ENCODE assay signal across 20 cellular contexts in the genomic region with DNA sequence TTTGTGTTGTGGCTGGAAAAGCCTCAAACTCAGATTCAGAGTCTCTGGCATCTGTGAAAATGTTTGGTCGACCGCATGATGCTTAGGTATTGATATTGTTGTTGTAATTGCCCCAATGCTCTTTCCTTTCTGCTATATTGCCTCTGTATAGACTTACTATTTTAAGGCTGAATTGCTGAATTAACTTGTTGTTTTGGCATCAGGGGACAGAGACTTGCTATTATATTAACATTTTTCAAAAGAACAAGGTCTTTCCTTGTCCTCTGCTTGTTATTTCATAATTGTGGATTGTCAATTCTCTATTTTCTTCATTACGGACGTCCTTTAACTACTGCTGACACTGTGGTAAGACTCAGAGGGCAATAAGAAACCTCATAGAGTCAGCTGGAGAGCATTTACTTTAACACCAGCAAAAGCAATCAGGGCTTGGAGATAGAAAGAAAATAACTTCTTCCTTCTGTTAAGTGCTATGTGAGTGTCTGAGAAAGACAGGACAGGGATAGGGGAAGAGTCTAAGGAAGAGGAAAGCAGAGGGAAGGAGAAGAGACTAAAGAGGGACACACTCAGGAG. TPM values are rescaled to one million over a fixed set of nuclear protein-coding genes. Genes with fewer than 3 reads are reported as not detected.
DNase-seq lines count a peak whose midpoint lies in the region; ATAC-seq and TF ChIP-seq lines count a peak whose summit lies in the region.
"Had no signal": no experiment of that assay in that cellular context is flagged by ENCODE, and none has a peak within 500 bp of the region (broad histone marks: within the 10 kb centered on the region; RNA-seq: fewer than 3 reads in every experiment).

No MANE protein-coding gene starts in this region.

- H3K4me3 Mint-ChIP-seq in MCF 10A (ENCODE audit: unreplicated experiment) (no peak overlapping the region), nephron progenitor cell (no peak overlapping the region)
- H3K4me3 Mint-ChIP-seq: activated naive CD8-positive, alpha-beta T cell treated with anti-CD3 and anti-CD28 coated beads, Interleukin-2, amount 10 ng/mL, durations not matched to agents 7 days and 5 days; activated T-helper 1 cell treated with anti-CD3 and anti-CD28 coated beads, Interleukin-12 subunit alpha, Interleukin-12 subunit beta, Interleukin-2, Interleukin-4 antibody, amounts not matched to agents 30 ng/mL and 10 ng/mL and 1 ng/mL, durations not matched to agents 14 hours and 24 hours and 36 hours had no signal

- TF ChIP-seq CTCF in breast epithelium (IDR thresholded peaks at IDR 0.05) (no peak), MCF 10A (IDR thresholded peaks at IDR 0.05; ENCODE audit: unreplicated experiment) (no peak), nephron progenitor cell (IDR thresholded peaks at IDR 0.05) (no peak), tibial artery (IDR thresholded peaks at IDR 0.05) (no peak)

- CTCF ChIA-PET in MCF 10A (lab: Yijun Ruan, JAX), result interaction anchor here (1.6 to 2.1 kb wide), 2 partner anchors 19 to 75 kb away, joined by 5 read pairs; no protein-coding TSS in a partner anchor

- no peaks in the 10 kb centered on the region for H3K36me3 ChIP-seq in breast epithelium
- no peaks in the 10 kb centered on the region for H3K36me3 ChIP-seq in tibial artery
- H3K36me3 ChIP-seq: BLaER1 had no signal

- no peaks in the 10 kb centered on the region for H3K4me1 ChIP-seq in breast epithelium
- peaks cover 3 to 88% (median 28%) of the 10 kb centered on the region in 4 donors for H3K4me1 ChIP-seq in tibial artery
- H3K4me1 ChIP-seq: BLaER1 had no signal

- H3K4me3 ChIP-seq in breast epithelium, result no peak overlapping the region
- H3K4me3 ChIP-seq in tibial artery, result no peak overlapping the region
- H3K4me3 ChIP-seq: BLaER1 had no signal

- intact Hi-C loops in breast epithelium (cut with DNase I; ENCODE audit: low total_unique reads) (no loop called here), MCF 10A (cut with micrococcal nuclease) (no loop called here), tibial artery (cut with DNase I; ENCODE audit: low total_unique reads) (no loop called here)

- no TSS peak for BruUV-seq in MCF 10A (replicated peaks; lab: Mats Ljungman, UMichigan)

- H3K36me3 Mint-ChIP-seq in MCF 10A (ENCODE audit: insufficient read depth, unreplicated experiment) (no peaks in the 10 kb centered on the region), nephron progenitor cell (ENCODE audit: low read depth) (no peaks in the 10 kb centered on the region)
- H3K36me3 Mint-ChIP-seq: activated naive CD8-positive, alpha-beta T cell treated with anti-CD3 and anti-CD28 coated beads, Interleukin-2, amount 10 ng/mL, durations not matched to agents 7 days and 5 days had no signal

- H3K9me3 Mint-ChIP-seq in MCF 10A (ENCODE audit: unreplicated experiment), result no peaks in the 10 kb centered on the region
- no peaks in the 10 kb centered on the region for H3K9me3 Mint-ChIP-seq in nephron progenitor cell
- H3K9me3 Mint-ChIP-seq: activated naive CD8-positive, alpha-beta T cell treated with anti-CD3 and anti-CD28 coated beads, Interleukin-2, amount 10 ng/mL, durations not matched to agents 7 days and 5 days; activated T-helper 1 cell treated with anti-CD3 and anti-CD28 coated beads, Interleukin-12 subunit alpha, Interleukin-12 subunit beta, Interleukin-2, Interleukin-4 antibody, amounts not matched to agents 30 ng/mL and 10 ng/mL and 1 ng/mL, durations not matched to agents 14 hours and 24 hours and 36 hours had no signal

- DNase-seq in breast epithelium (ENCODE audit: low spot score in 2 of 2) (no peak), MCF 10A (ENCODE audit: unreplicated experiment) (no peak), fibroblast of peridontal ligament (ENCODE audit: extremely low read depth) (peak; percentile 33), nephron progenitor cell (no peak), tibial artery (no peak)
- DNase-seq: 8988T; activated CD4-positive, CD25-positive, alpha-beta regulatory T cell; activated naive CD8-positive, alpha-beta T cell treated with anti-CD3 and anti-CD28 coated beads, Interleukin-2, amount 10 ng/mL, durations not matched to agents 7 days and 5 days; head of caudate nucleus; NCI-H1417; NCI-H526; stimulated activated CD8-positive, alpha-beta memory T cell treated with anti-CD3 and anti-CD28 coated beads, Interleukin-4, amount 100 ng/mL, for 48 hours had no signal

- POLR2A ChIA-PET in MCF 10A (lab: Yijun Ruan, JAX), result no interaction called here

- H3K9me3 ChIP-seq in breast epithelium, result no peaks in the 10 kb centered on the region
- H3K9me3 ChIP-seq in tibial artery, result no peaks in the 10 kb centered on the region
- H3K9me3 ChIP-seq: BLaER1 had no signal

- H3K27ac ChIP-seq in breast epithelium (peak overlapping the region; percentile 31 to 72), tibial artery (peak overlapping the region; percentile 45 to 61)
- H3K27ac ChIP-seq: BLaER1 had no signal

- no peaks in the 10 kb centered on the region for H3K4me1 Mint-ChIP-seq in MCF 10A (ENCODE audit: insufficient read depth, unreplicated experiment)
- peaks cover 29% of the 10 kb centered on the region for H3K4me1 Mint-ChIP-seq in nephron progenitor cell
- H3K4me1 Mint-ChIP-seq: activated naive CD8-positive, alpha-beta T cell treated with anti-CD3 and anti-CD28 coated beads, Interleukin-2, amount 10 ng/mL, durations not matched to agents 7 days and 5 days had no signal

- ATAC-seq in GM21528 (IDR thresholded peaks at IDR 0.05; ENCODE audit: low FRiP score, unreplicated experiment) (no peak), HG02623 (IDR thresholded peaks at IDR 0.05; ENCODE audit: unreplicated experiment) (no peak), GM21390 (IDR thresholded peaks at IDR 0.05; ENCODE audit: unreplicated experiment) (no peak)
- ATAC-seq: esophagus mucosa had no signal

- H3K27ac Mint-ChIP-seq in MCF 10A (ENCODE audit: low read depth, unreplicated experiment) (no peak overlapping the region), nephron progenitor cell (peak overlapping the region; percentile 84)
- H3K27ac Mint-ChIP-seq: activated naive CD8-positive, alpha-beta T cell treated with anti-CD3 and anti-CD28 coated beads, Interleukin-2, amount 10 ng/mL, durations not matched to agents 7 days and 5 days; activated T-helper 1 cell treated with anti-CD3 and anti-CD28 coated beads, Interleukin-12 subunit alpha, Interleukin-12 subunit beta, Interleukin-2, Interleukin-4 antibody, amounts not matched to agents 30 ng/mL and 10 ng/mL and 1 ng/mL, durations not matched to agents 14 hours and 24 hours and 36 hours had no signal

- no peaks in the 10 kb centered on the region for H3K27me3 ChIP-seq in breast epithelium
- no peaks in the 10 kb centered on the region for H3K27me3 ChIP-seq in tibial artery
- H3K27me3 ChIP-seq: BLaER1 had no signal

- H3K27me3 Mint-ChIP-seq in MCF 10A (ENCODE audit: insufficient read depth, unreplicated experiment) (peaks cover 73% of the 10 kb centered on the region), nephron progenitor cell (ENCODE audit: low read depth, poor library complexity) (peaks cover 6% of the 10 kb centered on the region)

- no peak for TF ChIP-seq POLR2A in breast epithelium (IDR thresholded peaks at IDR 0.05)

RNA-seq across cellular contexts. Expression of a gene that starts 17.6 kb away (rescaled TPM):
- 10 to 100 TPM; 14.3 to 29.3 (median 15.4) TPM for total RNA-seq in breast epithelium
- total RNA-seq in MCF 10A (2022), result not detected in 2 replicates
- total RNA-seq: activated naive CD8-positive, alpha-beta T cell treated with anti-CD3 and anti-CD28 coated beads, Interleukin-2, amount 10 ng/mL, durations not matched to agents 7 days and 5 days; activated T-helper 1 cell treated with anti-CD3 and anti-CD28 coated beads, Interleukin-12 subunit alpha, Interleukin-12 subunit beta, Interleukin-2, Interleukin-4 antibody, amounts not matched to agents 30 ng/mL and 10 ng/mL and 1 ng/mL, durations not matched to agents 14 hours and 24 hours and 36 hours; HT-29; T-helper 2 cell treated with Interferon-gamma antibody and Interleukin-4, amounts not matched to agents 100 ng/mL and 5 ng/mL, for 36 hours had no signal

RNA-seq across cellular contexts. Expression of a gene that starts 55.5 kb away (rescaled TPM):
- total RNA-seq in breast epithelium (10 to 100 TPM; 14.6 to 19.0 (median 19.0) TPM), MCF 10A (2022) (11.7 and 18.9 TPM in 2 replicates)

Comparison
In these comparisons a context has a peak if more than half of its experiments do, and no peak if none do; other contexts are left out.
1. RNA of a gene that starts 17.6 kb away (total RNA-seq): 14.3 to 29.3 TPM in breast epithelium; not detected in MCF 10A; every median in the first group is over 10 times any median in the second.